Comparison of ENCODE assay signal across 20 cellular contexts in the genomic region with DNA sequence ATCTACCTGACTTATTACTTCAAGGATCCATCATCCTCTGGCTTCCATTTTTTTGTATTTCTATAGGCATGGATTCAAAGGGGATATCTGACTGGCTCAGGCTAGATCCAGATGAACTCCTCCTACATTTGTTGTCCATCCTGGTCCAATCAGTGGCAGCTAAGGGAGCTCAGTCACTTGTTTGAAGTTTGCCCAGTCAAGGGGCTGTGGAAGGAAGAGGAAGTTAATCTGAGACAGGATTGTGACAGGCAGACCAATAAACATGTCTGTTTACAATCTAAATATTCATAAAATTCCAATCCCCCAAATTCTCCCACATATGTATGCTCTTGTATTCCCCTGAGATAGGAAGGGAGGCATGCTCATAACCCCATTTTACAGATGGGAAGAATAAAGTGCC. TPM values are rescaled to one million over a fixed set of nuclear protein-coding genes. Genes with fewer than 3 reads are reported as not detected.
DNase-seq lines count a peak whose midpoint lies in the region; ATAC-seq and TF ChIP-seq lines count a peak whose summit lies in the region.
"Had no signal": no experiment of that assay in that cellular context is flagged by ENCODE, and none has a peak within 500 bp of the region (broad histone marks: within the 10 kb centered on the region; RNA-seq: fewer than 3 reads in every experiment).

No MANE protein-coding gene starts in this region.

- no peaks in the 10 kb centered on the region for H3K79me2 ChIP-seq in SK-N-SH (ENCODE audit: insufficient read depth)
- H3K79me2 ChIP-seq: parathyroid adenoma had no signal

- H3K9ac ChIP-seq in SK-N-SH: no peak overlapping the region; the same call in 1 of the 2 replicates
- H3K9ac ChIP-seq in skeletal muscle satellite cell (ENCODE audit: low read depth, low read length): peak overlapping the region; percentile 33
- H3K9ac ChIP-seq: parathyroid adenoma had no signal

- TF ChIP-seq EP300 in SK-N-SH (IDR thresholded peaks at IDR 0.05; ENCODE audit: borderline replicate concordance in 1 of 2, low read depth in 1 of 2, low read length in 1 of 2): no peak

- H3K4me1 ChIP-seq in SK-N-SH (ENCODE audit: control insufficient read depth in 1 of 2, insufficient read depth in 2 of 2, low read depth in 1 of 2, low read length in 1 of 2) (peaks cover 3 to 74% of the 10 kb centered on the region in 2 experiments; a peak in 3 of 4 replicates), skeletal muscle satellite cell (ENCODE audit: control insufficient read depth, insufficient read depth, low read length) (peaks cover 93% of the 10 kb centered on the region)
- H3K4me1 ChIP-seq: parathyroid adenoma had no signal

- peak overlapping the region; percentile 50 to 99; a peak in 3 of 4 replicates for H3K27ac ChIP-seq in SK-N-SH (ENCODE audit: low read depth in 2 of 2, low read length in 1 of 2)
- H3K27ac ChIP-seq: parathyroid adenoma had no signal

- peaks cover 79% of the 10 kb centered on the region for H3K4me1 Mint-ChIP-seq in chondrocyte (ENCODE audit: low read depth)
- H3K4me1 Mint-ChIP-seq: CD4-positive, CD25-positive, alpha-beta regulatory T cell had no signal

- H3K4me2 ChIP-seq in SK-N-SH (peak overlapping the region; percentile 20; the same call in 1 of the 2 replicates), skeletal muscle satellite cell (ENCODE audit: low read length) (no peak overlapping the region)

- no peaks in the 10 kb centered on the region for H4K20me1 ChIP-seq in SK-N-SH (ENCODE audit: insufficient read depth)

- ATAC-seq in SK-N-SH treated with all-trans-retinoic acid at 6 μM for 48 hours: no peak
- ATAC-seq in GM21447 (IDR thresholded peaks at IDR 0.05; ENCODE audit: unreplicated experiment): no peak
- ATAC-seq in HG02938 (IDR thresholded peaks at IDR 0.05; ENCODE audit: unreplicated experiment): no peak
- ATAC-seq: activated naive CD8-positive, alpha-beta T cell treated with anti-CD3 and anti-CD28 coated beads, Interleukin-2, amount 50 U/mL, for 24 hours; gastroesophageal sphincter had no signal

- H3K4me3 ChIP-seq in SK-N-SH (ENCODE audit: low read depth in 2 of 2, low read length in 1 of 2) (no peak overlapping the region), skeletal muscle satellite cell (ENCODE audit: low read length) (no peak overlapping the region), MG63 (no peak overlapping the region)
- H3K4me3 ChIP-seq: gastroesophageal sphincter, skin epidermis had no signal

- H3K9me2 ChIP-seq in SK-N-SH: no peaks in the 10 kb centered on the region

- H3K27me3 ChIP-seq in SK-N-SH (ENCODE audit: insufficient read depth): no peaks in the 10 kb centered on the region
- H3K27me3 ChIP-seq in skeletal muscle satellite cell (ENCODE audit: control insufficient read depth, insufficient read depth, low read length): no peaks in the 10 kb centered on the region
- H3K27me3 ChIP-seq in MG63: no peaks in the 10 kb centered on the region
- H3K27me3 ChIP-seq: gastroesophageal sphincter had no signal

- POLR2A ChIA-PET in SK-N-SH (lab: Yijun Ruan, JAX): no interaction called here

- no peaks in the 10 kb centered on the region for H3K27me3 Mint-ChIP-seq in chondrocyte (ENCODE audit: low read depth)

- TF ChIP-seq CTCF in SK-N-SH (IDR thresholded peaks at IDR 0.05) (no peak), chondrocyte (IDR thresholded peaks at IDR 0.05) (no peak)

- peaks cover 2% of the 10 kb centered on the region for H3K9me3 Mint-ChIP-seq in chondrocyte (ENCODE audit: low read depth)
- H3K9me3 Mint-ChIP-seq: activated naive CD8-positive, alpha-beta T cell treated with anti-CD3 and anti-CD28 coated beads, Interleukin-2, amount 50 U/mL, for 24 hours; activated T-helper 2 cell treated with anti-CD3 and anti-CD28 coated beads, Interferon-gamma antibody, Interleukin-2, Interleukin-4, amounts not matched to agents 10 μg/mL and 5 μg/mL and 100 μg/mL, durations not matched to agents 14 hours and 24 hours and 36 hours; CD4-positive, CD25-positive, alpha-beta regulatory T cell had no signal

- peaks cover 66% of the 10 kb centered on the region for H3F3A ChIP-seq in SK-N-SH (replicated peaks; ENCODE audit: insufficient read depth)

- DNase-seq in SK-N-SH (no peak), M059J (ENCODE audit: low read depth) (peak; percentile 24), chondrocyte (ENCODE audit: low spot score) (no peak), MG63 (no peak)
- DNase-seq: activated CD4-positive, CD25-positive, alpha-beta regulatory T cell treated with anti-CD3 and anti-CD28 coated beads, Interleukin-2, amount 50 U/mL, for 72 hours; activated naive CD8-positive, alpha-beta T cell treated with anti-CD3 and anti-CD28 coated beads, Interleukin-2, amount 50 U/mL, for 24 hours; CD4-positive, CD25-positive, alpha-beta regulatory T cell; DMS53; NCI-H1092; NCI-H2081; NCI-H510A; stimulated activated CD8-positive, alpha-beta memory T cell treated with anti-CD3 and anti-CD28 coated beads, Interleukin-4, amount 100 ng/mL, for 48 hours had no signal

- peak overlapping the region; percentile 50 for H3K27ac Mint-ChIP-seq in chondrocyte (ENCODE audit: unreplicated experiment)
- H3K27ac Mint-ChIP-seq: activated naive CD8-positive, alpha-beta T cell treated with anti-CD3 and anti-CD28 coated beads, Interleukin-2, amount 50 U/mL, for 24 hours; activated T-helper 2 cell treated with anti-CD3 and anti-CD28 coated beads, Interferon-gamma antibody, Interleukin-2, Interleukin-4, amounts not matched to agents 10 μg/mL and 5 μg/mL and 100 μg/mL, durations not matched to agents 14 hours and 24 hours and 36 hours; CD4-positive, CD25-positive, alpha-beta regulatory T cell had no signal

- TF ChIP-seq RAD21 in SK-N-SH (IDR thresholded peaks at IDR 0.05; ENCODE audit: low read length): no peak

- H3K9me3 ChIP-seq in SK-N-SH (no peaks in the 10 kb centered on the region), skeletal muscle satellite cell (replicated peaks; ENCODE audit: low read length) (no peaks in the 10 kb centered on the region), MG63 (no peaks in the 10 kb centered on the region)
- H3K9me3 ChIP-seq: gastroesophageal sphincter had no signal

- CTCF ChIA-PET in SK-N-SH (lab: Yijun Ruan, JAX): interaction anchor here (0.9 kb wide), 1 partner anchor 18 kb away, joined by 3 read pairs; no protein-coding TSS in a partner anchor

- no peaks in the 10 kb centered on the region for H3K36me3 Mint-ChIP-seq in chondrocyte (ENCODE audit: low read depth)
- H3K36me3 Mint-ChIP-seq: CD4-positive, CD25-positive, alpha-beta regulatory T cell had no signal

- no peaks in the 10 kb centered on the region for H3K36me3 ChIP-seq in SK-N-SH (replicated peaks in 1 of 2; ENCODE audit: control insufficient read depth in 1 of 2, insufficient read depth in 2 of 2, low read length in 1 of 2)
- no peaks in the 10 kb centered on the region for H3K36me3 ChIP-seq in skeletal muscle satellite cell (ENCODE audit: insufficient read depth, low read length)
- no peaks in the 10 kb centered on the region for H3K36me3 ChIP-seq in MG63
- H3K36me3 ChIP-seq: gastroesophageal sphincter had no signal

- H2AFZ ChIP-seq in SK-N-SH (ENCODE audit: low read depth): 0 out of 2 replicates have a peak overlapping the region, but pooled peaks have one; percentile 2
- H2AFZ ChIP-seq: parathyroid adenoma had no signal

- no peak overlapping the region for H3K4me3 Mint-ChIP-seq in chondrocyte (ENCODE audit: unreplicated experiment)
- H3K4me3 Mint-ChIP-seq: activated naive CD8-positive, alpha-beta T cell treated with anti-CD3 and anti-CD28 coated beads, Interleukin-2, amount 50 U/mL, for 24 hours; CD4-positive, CD25-positive, alpha-beta regulatory T cell had no signal

TF ChIP-seq in SK-N-SH, 30 proteins besides CTCF, POLR2A, EP300 and RAD21 (continues in another document):
- TF ChIP-seq SIN3A (IDR thresholded peaks at IDR 0.05; ENCODE audit: borderline replicate concordance, low read depth, low read length): no peak
- no peak for TF ChIP-seq MXI1 (IDR thresholded peaks at IDR 0.05; ENCODE audit: low read depth, low read length)
- TF ChIP-seq GABPA (IDR thresholded peaks at IDR 0.05; ENCODE audit: low read depth): no peak
- TF ChIP-seq, protein P1, sequence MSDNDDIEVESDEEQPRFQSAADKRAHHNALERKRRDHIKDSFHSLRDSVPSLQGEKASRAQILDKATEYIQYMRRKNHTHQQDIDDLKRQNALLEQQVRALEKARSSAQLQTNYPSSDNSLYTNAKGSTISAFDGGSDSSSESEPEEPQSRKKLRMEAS (IDR thresholded peaks at IDR 0.05; ENCODE audit: low read depth): no peak
- no peak for TF ChIP-seq RFX5 (IDR thresholded peaks at IDR 0.05; ENCODE audit: low read length)
- no peak for TF ChIP-seq MEF2A (IDR thresholded peaks at IDR 0.05; ENCODE audit: borderline replicate concordance, low read depth)
- TF ChIP-seq NFIC (IDR thresholded peaks at IDR 0.05; ENCODE audit: borderline replicate concordance): no peak

TF ChIP-seq in SK-N-SH treated with all-trans-retinoic acid at 6 μM for 48 hours, 23 proteins besides CTCF, POLR2A, EP300 and RAD21 (continues in another document):
- TF ChIP-seq GLIS3 (CRISPR knock-in tag; IDR thresholded peaks at IDR 0.05): no peak
- TF ChIP-seq BACH2 (CRISPR knock-in tag; IDR thresholded peaks at IDR 0.05; ENCODE audit: borderline replicate concordance): no peak
- TF ChIP-seq TCF4 (CRISPR knock-in tag; IDR thresholded peaks at IDR 0.05; ENCODE audit: borderline replicate concordance): no peak
- no peak for TF ChIP-seq ZC3H10 (CRISPR knock-in tag; IDR thresholded peaks at IDR 0.05)
- no peak for TF ChIP-seq ZNF8 (CRISPR knock-in tag; IDR thresholded peaks at IDR 0.05)
- TF ChIP-seq ESRRG (CRISPR knock-in tag; IDR thresholded peaks at IDR 0.05): no peak
- TF ChIP-seq SNAI2 (CRISPR knock-in tag; IDR thresholded peaks at IDR 0.05): no peak
- no peak for TF ChIP-seq ARNTL (CRISPR knock-in tag; IDR thresholded peaks at IDR 0.05; ENCODE audit: borderline replicate concordance, low read depth)
- no peak for TF ChIP-seq RARB (CRISPR knock-in tag; IDR thresholded peaks at IDR 0.05)
- TF ChIP-seq PPARA (CRISPR knock-in tag; IDR thresholded peaks at IDR 0.05; ENCODE audit: borderline replicate concordance): no peak

RNA-seq across cellular contexts. Expression of gene CAV1, which starts 48.7 kb away (rescaled TPM):
- 968 and 1,061 TPM in 2 replicates for polyA plus RNA-seq in SK-N-SH (2012; rRNA removed)
- 882 and 1,015 TPM in 2 replicates for polyA plus RNA-seq in SK-N-SH (2012; cell fraction: cytosol; rRNA removed)
- polyA plus RNA-seq in SK-N-SH (2012; cell fraction: nucleus; rRNA removed): 515 and 554 TPM in 2 replicates
- 388 and 413 TPM in 2 replicates for total RNA-seq in M059J (2014; rRNA removed; shearing (Covaris generic))
- 230 to 297 TPM (median 296 TPM) in 3 replicates for total RNA-seq in chondrocyte
- 1,125 and 1,633 TPM in 2 replicates for total RNA-seq in skeletal muscle satellite cell (2012; rRNA removed)
- 287 and 342 TPM in 2 replicates for total RNA-seq in MG63 (2014; rRNA removed; shearing (Covaris generic); ENCODE audit: low replicate concordance)
- total RNA-seq: CD4-positive, CD25-positive, alpha-beta regulatory T cell had no signal
